Comparison of ENCODE assay signal across 9 cellular contexts in genomic region chr12:46677749-46678148, GRCh38.
DNase-seq lines count a peak whose midpoint lies in the region; ATAC-seq and TF ChIP-seq lines count a peak whose summit lies in the region.
"Had no signal": no experiment of that assay in that cellular context is flagged by ENCODE, and none has a peak within 500 bp of the region (broad histone marks: within the 10 kb centered on the region; RNA-seq: fewer than 3 reads in every experiment).

No MANE protein-coding gene starts in this region.

- peaks cover 18% of the 10 kb centered on the region for H3K4me1 ChIP-seq in adipocyte (ENCODE audit: control insufficient read depth, insufficient read depth, low read length)

- in situ Hi-C loops in KBM-7 (cut with MboI; ENCODE audit: low pct_unique_long_range_greater_than_20kb, low sequenced_read_pairs), result no loop called here

- intact Hi-C loops in dorsolateral prefrontal cortex (cut with DNase I), result no loop called here

- H3K4me3 ChIP-seq in adipocyte (ENCODE audit: low read length), result no peak overlapping the region
- H3K4me3 ChIP-seq in dorsolateral prefrontal cortex, result no peak overlapping the region

- H3K27me3 ChIP-seq in adipocyte (replicated peaks; ENCODE audit: control insufficient read depth, insufficient read depth, low read length) (no peaks in the 10 kb centered on the region), dorsolateral prefrontal cortex (peaks cover 0 to 4% (median 0%) of the 10 kb centered on the region in 45 donors)

- H3K9me3 ChIP-seq in adipocyte (ENCODE audit: control insufficient read depth, low read length), result no peaks in the 10 kb centered on the region

- DNase-seq in DMS153 treated with DMSO at 0.1 percent for 48 hours (lab: John Stamatoyannopoulos, UW; ENCODE audit: unreplicated experiment) (peak; percentile 46), DMS153 (lab: John Stamatoyannopoulos, UW) (no peak), KBM-7 (peak; percentile 30), adipocyte (ENCODE audit: low read depth) (peak; percentile 41), lung microvascular endothelial cell (ENCODE audit: low read depth in 2 of 2) (peak; percentile 60 to 61), dorsolateral prefrontal cortex (no peak)
- no peak for DNase-seq in stimulated activated CD4-positive, alpha-beta T cell treated with anti-CD3 and anti-CD28 coated beads, Interleukin-4, amount 100 ng/mL, for 1 hour
- DNase-seq: NCI-H2029 had no signal

- no peak for ATAC-seq in GM19452 (IDR thresholded peaks at IDR 0.05; ENCODE audit: unreplicated experiment)

- no peak overlapping the region for H3K27ac ChIP-seq in dorsolateral prefrontal cortex

- H3K9ac ChIP-seq in adipocyte (ENCODE audit: low read length), result no peak overlapping the region

- peak in 24 of 56 donors; percentile 5 to 50 (median 24) for TF ChIP-seq CTCF in dorsolateral prefrontal cortex (IDR thresholded peaks at IDR 0.05 in 54 of 56, conservative IDR thresholded peaks at IDR 0.05 in 2 of 56; ENCODE audit: low read depth in 1 of 56, partially characterized antibody in 56 of 56)

- no peaks in the 10 kb centered on the region for H3K36me3 ChIP-seq in adipocyte (ENCODE audit: control insufficient read depth, insufficient read depth, low read length, severe bottlenecking)

Comparison
In these comparisons a context has a peak if more than half of its experiments do, and no peak if none do; other contexts are left out.
1. DNase-seq: peak in DMS153 treated with DMSO at 0.1 percent for 48 hours (single experiment), KBM-7 (single experiment), adipocyte (single experiment) and lung microvascular endothelial cell (2 of 2); none in DMS153 (single experiment), stimulated activated CD4-positive, alpha-beta T cell treated with anti-CD3 and anti-CD28 coated beads, Interleukin-4, amount 100 ng/mL, for 1 hour (single experiment) and dorsolateral prefrontal cortex (0 of 10).